Comparison of ENCODE assay signal across 14 cellular contexts in the genomic region with DNA sequence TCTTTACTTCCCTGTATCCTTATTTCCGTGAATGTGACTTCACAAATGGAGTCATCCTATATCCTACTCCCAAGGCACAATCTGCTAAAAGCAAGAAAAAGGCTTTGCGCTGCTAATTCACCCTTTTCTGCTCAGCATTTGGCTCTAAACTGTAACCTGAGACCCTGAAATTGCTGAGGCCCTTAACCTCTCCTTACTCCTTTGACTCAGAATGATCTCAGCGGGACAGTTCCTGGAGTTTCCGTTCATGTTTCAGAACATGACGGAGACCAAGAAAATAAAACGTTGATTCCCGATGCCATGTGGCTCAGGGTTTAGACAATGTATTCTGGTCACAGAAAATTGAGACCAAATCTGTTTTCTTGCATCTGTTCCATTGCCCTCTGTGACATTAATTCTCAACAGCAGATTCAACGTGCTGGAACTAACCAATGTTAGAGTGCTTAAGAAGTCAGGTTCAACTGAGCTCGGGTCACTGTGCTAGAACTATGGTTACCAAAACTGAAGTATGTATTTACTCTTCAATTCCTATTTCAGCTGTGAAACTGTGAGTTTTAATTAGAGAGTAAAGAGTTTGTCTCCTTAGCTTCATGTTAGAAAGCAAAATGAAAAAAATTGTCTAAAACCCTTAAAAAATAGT. TPM values are rescaled to one million over a fixed set of nuclear protein-coding genes. Genes with fewer than 3 reads are reported as not detected.
A peak's percentile ranks its signal among the peaks of the same experiment; 100 is the strongest.
DNase-seq lines count a peak whose midpoint lies in the region; ATAC-seq and TF ChIP-seq lines count a peak whose summit lies in the region.
"Had no signal": no experiment of that assay in that cellular context is flagged by ENCODE, and none has a peak within 500 bp of the region (broad histone marks: within the 10 kb centered on the region; RNA-seq: fewer than 3 reads in every experiment).

No MANE protein-coding gene starts in this region.

- no peak overlapping the region for H3K27ac ChIP-seq in smooth muscle cell (ENCODE audit: low read depth)
- H3K27ac ChIP-seq: 22Rv1 had no signal

- TF ChIP-seq CTCF in WTC11 (IDR thresholded peaks at IDR 0.05) (no peak), smooth muscle cell (IDR thresholded peaks at IDR 0.05; ENCODE audit: borderline replicate concordance, insufficient read depth, poor library complexity, severe bottlenecking) (no peak)

- H3K36me3 Mint-ChIP-seq in WTC11, result no peaks in the 10 kb centered on the region

- POLR2A ChIA-PET in WTC11 (lab: Charles Lee), result no interaction called here

- WGBS in smooth muscle cell (ENCODE audit: low lambda C conversion rate), result 16% methylated on average over 9 of the region's 9 CpGs

- peak overlapping the region; percentile 57 for H2AFZ ChIP-seq in smooth muscle cell (ENCODE audit: low read depth)

- peaks cover 7% of the 10 kb centered on the region for H3K4me1 ChIP-seq in iPS-15b (ENCODE audit: control insufficient read depth, insufficient read depth, low read length)
- H3K4me1 ChIP-seq in smooth muscle cell (ENCODE audit: low read depth), result peaks cover 10% of the 10 kb centered on the region

- peak overlapping the region; percentile 18 for H3K4me3 ChIP-seq in iPS-15b (ENCODE audit: low read depth, low read length)
- H3K4me3 ChIP-seq in smooth muscle cell, result no peak overlapping the region

- peak; percentile 14 for DNase-seq in NCI-H146 (lab: John Stamatoyannopoulos, UW)
- DNase-seq in NCI-H146 treated with DMSO at 0.1 percent for 48 hours (lab: John Stamatoyannopoulos, UW; ENCODE audit: unreplicated experiment), result no peak
- no peak for DNase-seq in WTC11 (ENCODE audit: low spot score)
- no peak for DNase-seq in smooth muscle cell (lab: John Stamatoyannopoulos, UW; ENCODE audit: unreplicated experiment)
- DNase-seq in HuH-7 (ENCODE audit: low spot score), result no peak
- no peak for DNase-seq in midbrain (lab: John Stamatoyannopoulos, UW)
- DNase-seq: activated CD4-positive, alpha-beta T cell treated with anti-CD3 and anti-CD28 coated beads for 4 hours; activated effector memory CD4-positive, alpha-beta T cell treated with Interleukin-2 at 50 U/mL for 16 hours; head of caudate nucleus; SK-N-SH had no signal

- peak overlapping the region; percentile 42 for H3K4me2 ChIP-seq in smooth muscle cell
- H3K4me2 ChIP-seq: SK-N-SH had no signal

- peak; percentile 98 for ATAC-seq in WTC11
- ATAC-seq in GM21515 (IDR thresholded peaks at IDR 0.05; ENCODE audit: unreplicated experiment), result no peak

- no peaks in the 10 kb centered on the region for H3K27me3 ChIP-seq in iPS-15b (ENCODE audit: control insufficient read depth, insufficient read depth, low read length)
- no peaks in the 10 kb centered on the region for H3K27me3 ChIP-seq in smooth muscle cell (ENCODE audit: low read depth)

- no peaks in the 10 kb centered on the region for H4K20me1 ChIP-seq in smooth muscle cell (ENCODE audit: low read depth)

- H3K36me3 ChIP-seq in iPS-15b (ENCODE audit: control insufficient read depth, insufficient read depth, low read length) (no peaks in the 10 kb centered on the region), smooth muscle cell (ENCODE audit: low read depth) (no peaks in the 10 kb centered on the region)

- peak overlapping the region; percentile 45 for H3K4me3 Mint-ChIP-seq in WTC11
- H3K4me3 Mint-ChIP-seq: dendritic cell treated with granulocyte-macrophage colony-stimulating factor and Interleukin-4, amounts not matched to agents 40 ng/mL and 50 ng/mL, for 4 days had no signal

- H3K27me3 Mint-ChIP-seq in WTC11 (ENCODE audit: low read depth), result no peaks in the 10 kb centered on the region
- H3K27me3 Mint-ChIP-seq: dendritic cell treated with granulocyte-macrophage colony-stimulating factor and Interleukin-4, amounts not matched to agents 40 ng/mL and 50 ng/mL, for 4 days had no signal

- H3K9me3 ChIP-seq in iPS-15b (ENCODE audit: control insufficient read depth, insufficient read depth, low read length) (no peaks in the 10 kb centered on the region), smooth muscle cell (replicated peaks; ENCODE audit: low read depth) (no peaks in the 10 kb centered on the region)
- H3K9me3 ChIP-seq: SK-N-SH had no signal

- H3K9ac ChIP-seq in iPS-15b (ENCODE audit: low read depth, low read length) (no peak overlapping the region), smooth muscle cell (ENCODE audit: low read depth) (no peak overlapping the region)
- H3K9ac ChIP-seq: SK-N-SH had no signal

- H3K9me3 Mint-ChIP-seq in WTC11, result peaks cover 3% of the 10 kb centered on the region
- H3K9me3 Mint-ChIP-seq: dendritic cell treated with granulocyte-macrophage colony-stimulating factor and Interleukin-4, amounts not matched to agents 40 ng/mL and 50 ng/mL, for 4 days had no signal

- CTCF ChIA-PET in WTC11 (lab: Charles Lee), result interaction anchor here (1.0 to 1.6 kb wide), 2 partner anchors 9 to 153 kb away, joined by 4 to 7 read pairs; no protein-coding TSS in a partner anchor

- peak overlapping the region; percentile 86 for H3K27ac Mint-ChIP-seq in WTC11
- H3K27ac Mint-ChIP-seq: dendritic cell treated with granulocyte-macrophage colony-stimulating factor and Interleukin-4, amounts not matched to agents 40 ng/mL and 50 ng/mL, for 4 days had no signal

- peaks cover 19% of the 10 kb centered on the region for H3K4me1 Mint-ChIP-seq in WTC11

- no peaks in the 10 kb centered on the region for H3F3A ChIP-seq in smooth muscle cell (ENCODE audit: low read depth)

- H3K79me2 ChIP-seq in smooth muscle cell (ENCODE audit: low read depth), result no peaks in the 10 kb centered on the region

TF ChIP-seq in WTC11, 78 proteins besides CTCF, POLR2A, EP300 and RAD21 (continues in another document):
- TF ChIP-seq SP1 (CRISPR knock-in tag; conservative IDR thresholded peaks at IDR 0.05) (no peak), PRRX2 (CRISPR knock-in tag; IDR thresholded peaks at IDR 0.05) (no peak), ETV6 (CRISPR knock-in tag; IDR thresholded peaks at IDR 0.05) (no peak), CREB1 (CRISPR knock-in tag; IDR thresholded peaks at IDR 0.05) (no peak), EMX1 (CRISPR knock-in tag; IDR thresholded peaks at IDR 0.05) (no peak), ZNF121 (CRISPR knock-in tag; IDR thresholded peaks at IDR 0.05) (no peak)
- TF ChIP-seq, protein P1, sequence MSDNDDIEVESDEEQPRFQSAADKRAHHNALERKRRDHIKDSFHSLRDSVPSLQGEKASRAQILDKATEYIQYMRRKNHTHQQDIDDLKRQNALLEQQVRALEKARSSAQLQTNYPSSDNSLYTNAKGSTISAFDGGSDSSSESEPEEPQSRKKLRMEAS (CRISPR knock-in tag; IDR thresholded peaks at IDR 0.05), result no peak
- TF ChIP-seq, protein P2, sequence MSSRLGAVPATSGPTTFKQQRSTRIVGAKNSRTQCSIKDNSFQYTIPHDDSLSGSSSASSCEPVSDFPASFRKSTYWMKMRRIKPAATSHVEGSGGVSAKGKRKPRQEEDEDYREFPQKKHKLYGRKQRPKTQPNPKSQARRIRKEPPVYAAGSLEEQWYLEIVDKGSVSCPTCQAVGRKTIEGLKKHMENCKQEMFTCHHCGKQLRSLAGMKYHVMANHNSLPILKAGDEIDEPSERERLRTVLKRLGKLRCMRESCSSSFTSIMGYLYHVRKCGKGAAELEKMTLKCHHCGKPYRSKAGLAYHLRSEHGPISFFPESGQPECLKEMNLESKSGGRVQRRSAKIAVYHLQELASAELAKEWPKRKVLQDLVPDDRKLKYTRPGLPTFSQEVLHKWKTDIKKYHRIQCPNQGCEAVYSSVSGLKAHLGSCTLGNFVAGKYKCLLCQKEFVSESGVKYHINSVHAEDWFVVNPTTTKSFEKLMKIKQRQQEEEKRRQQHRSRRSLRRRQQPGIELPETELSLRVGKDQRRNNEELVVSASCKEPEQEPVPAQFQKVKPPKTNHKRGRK (CRISPR knock-in tag; IDR thresholded peaks at IDR 0.05; ENCODE audit: borderline replicate concordance), result no peak
- TF ChIP-seq, protein P3, sequence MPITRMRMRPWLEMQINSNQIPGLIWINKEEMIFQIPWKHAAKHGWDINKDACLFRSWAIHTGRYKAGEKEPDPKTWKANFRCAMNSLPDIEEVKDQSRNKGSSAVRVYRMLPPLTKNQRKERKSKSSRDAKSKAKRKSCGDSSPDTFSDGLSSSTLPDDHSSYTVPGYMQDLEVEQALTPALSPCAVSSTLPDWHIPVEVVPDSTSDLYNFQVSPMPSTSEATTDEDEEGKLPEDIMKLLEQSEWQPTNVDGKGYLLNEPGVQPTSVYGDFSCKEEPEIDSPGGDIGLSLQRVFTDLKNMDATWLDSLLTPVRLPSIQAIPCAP (CRISPR knock-in tag; IDR thresholded peaks at IDR 0.05), result no peak
- TF ChIP-seq, protein P4, sequence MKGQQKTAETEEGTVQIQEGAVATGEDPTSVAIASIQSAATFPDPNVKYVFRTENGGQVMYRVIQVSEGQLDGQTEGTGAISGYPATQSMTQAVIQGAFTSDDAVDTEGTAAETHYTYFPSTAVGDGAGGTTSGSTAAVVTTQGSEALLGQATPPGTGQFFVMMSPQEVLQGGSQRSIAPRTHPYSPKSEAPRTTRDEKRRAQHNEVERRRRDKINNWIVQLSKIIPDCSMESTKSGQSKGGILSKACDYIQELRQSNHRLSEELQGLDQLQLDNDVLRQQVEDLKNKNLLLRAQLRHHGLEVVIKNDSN (CRISPR knock-in tag; IDR thresholded peaks at IDR 0.05), result no peak
- TF ChIP-seq, protein P5, sequence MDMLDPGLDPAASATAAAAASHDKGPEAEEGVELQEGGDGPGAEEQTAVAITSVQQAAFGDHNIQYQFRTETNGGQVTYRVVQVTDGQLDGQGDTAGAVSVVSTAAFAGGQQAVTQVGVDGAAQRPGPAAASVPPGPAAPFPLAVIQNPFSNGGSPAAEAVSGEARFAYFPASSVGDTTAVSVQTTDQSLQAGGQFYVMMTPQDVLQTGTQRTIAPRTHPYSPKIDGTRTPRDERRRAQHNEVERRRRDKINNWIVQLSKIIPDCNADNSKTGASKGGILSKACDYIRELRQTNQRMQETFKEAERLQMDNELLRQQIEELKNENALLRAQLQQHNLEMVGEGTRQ (CRISPR knock-in tag; IDR thresholded peaks at IDR 0.05), result no peak

RNA-seq across cellular contexts. Expression of a gene that starts 45.4 kb away (rescaled TPM):
- total RNA-seq in WTC11 (2021), result not detected in 3 replicates
- total RNA-seq in smooth muscle cell, result not detected in 2 replicates
- polyA plus RNA-seq in smooth muscle cell, result not detected in 2 replicates
- polyA plus RNA-seq: SK-N-SH had no signal
